Comparison of ENCODE assay signal across 22 cellular contexts in the genomic region with DNA sequence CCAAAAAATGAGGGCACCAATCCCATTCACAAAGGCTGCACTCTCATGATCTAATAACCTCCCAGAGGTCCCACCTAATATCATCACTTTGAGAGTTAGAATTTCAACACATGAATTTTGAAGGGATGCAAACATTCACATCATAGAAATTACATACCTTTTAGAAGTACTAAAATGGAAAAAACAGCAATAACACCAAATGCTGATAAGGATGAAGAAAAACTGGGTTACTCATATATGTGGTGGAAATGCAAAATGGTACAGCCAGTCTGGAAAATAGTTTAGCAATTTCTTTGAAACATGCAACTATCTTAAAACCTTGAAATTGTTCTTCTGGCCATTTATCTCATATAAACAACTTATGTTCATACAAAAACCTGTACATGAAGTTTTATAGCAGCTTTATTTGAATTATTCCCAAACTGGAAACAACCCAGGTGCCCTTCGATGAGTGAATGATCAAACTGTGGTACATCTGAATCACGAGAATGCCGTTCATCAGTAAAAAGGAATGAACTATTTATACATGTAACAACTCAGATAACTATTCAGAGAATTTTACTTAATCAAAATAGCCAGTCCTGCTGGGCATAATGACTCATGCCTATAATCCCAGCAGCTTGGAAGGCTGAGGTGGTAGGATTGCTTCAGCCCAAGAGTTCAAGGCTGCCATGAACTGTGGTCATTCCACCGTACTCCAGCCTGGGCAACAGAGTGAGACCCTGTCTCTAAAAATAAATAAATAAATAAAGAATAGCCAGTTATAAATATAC.
DNase-seq lines count a peak whose midpoint lies in the region; ATAC-seq and TF ChIP-seq lines count a peak whose summit lies in the region.
"Had no signal": no experiment of that assay in that cellular context is flagged by ENCODE, and none has a peak within 500 bp of the region (broad histone marks: within the 10 kb centered on the region; RNA-seq: fewer than 3 reads in every experiment).

No MANE protein-coding gene starts in this region.

- H3K4me3 ChIP-seq in AG04449 (ENCODE audit: low read depth, low read length) (no peak overlapping the region), astrocyte of the cerebellum (ENCODE audit: low read depth, low read length) (no peak overlapping the region), BE2C (ENCODE audit: low read depth, low read length) (no peak overlapping the region)
- H3K4me3 ChIP-seq: coronary artery, esophagus muscularis mucosa, lung, Peyer's patch had no signal

- TF ChIP-seq CTCF in AG04449 (IDR thresholded peaks at IDR 0.05; ENCODE audit: insufficient read depth, low read length, missing control alignments) (no peak), astrocyte of the cerebellum (IDR thresholded peaks at IDR 0.05; ENCODE audit: low read depth, low read length, missing control alignments) (no peak), BE2C (IDR thresholded peaks at IDR 0.05; ENCODE audit: low read depth, low read length) (no peak)

- H3K36me3 ChIP-seq in BE2C = no peaks in the 10 kb centered on the region
- H3K36me3 ChIP-seq: esophagus muscularis mucosa, Peyer's patch had no signal

- peak overlapping the region in 1 of 10 donors; percentile 66 for H3K27ac Mint-ChIP-seq in naive thymus-derived CD8-positive, alpha-beta T cell
- H3K27ac Mint-ChIP-seq: activated naive CD8-positive, alpha-beta T cell treated with anti-CD3 and anti-CD28 coated beads, Interleukin-2, amount 10 ng/mL, durations not matched to agents 7 days and 5 days; activated T-cell treated with anti-CD3 and anti-CD28 coated beads, Interleukin-2, amount 50 U/mL, for 24 hours had no signal

- peaks cover 6% of the 10 kb centered on the region; the same call in 1 of the 2 replicates for H3K9me3 ChIP-seq in BE2C

- peaks cover 5 to 60% (median 31%) of the 10 kb centered on the region in 9 donors for H3K9me3 Mint-ChIP-seq in naive thymus-derived CD8-positive, alpha-beta T cell

- in situ Hi-C loops in astrocyte of the cerebellum (cut with HindIII; ENCODE audit: low sequenced_read_pairs) = no loop called here

- H3K4me1 ChIP-seq in BE2C = no peaks in the 10 kb centered on the region
- H3K4me1 ChIP-seq: esophagus muscularis mucosa, Peyer's patch had no signal

- CTCF ChIA-PET in AG04449 (lab: Yijun Ruan, JAX) = no interaction called here

- H3K36me3 Mint-ChIP-seq in naive thymus-derived CD8-positive, alpha-beta T cell = peaks cover 3 to 40% (median 21%) of the 10 kb centered on the region in 3 donors

- H3K4me1 Mint-ChIP-seq in naive thymus-derived CD8-positive, alpha-beta T cell = peaks cover 0 to 11% (median 3%) of the 10 kb centered on the region in 4 donors
- H3K4me1 Mint-ChIP-seq: neural crest cell had no signal

- POLR2A ChIA-PET in AG04449 (lab: Yijun Ruan, JAX) = interaction anchor here (0.7 kb wide), 1 partner anchor 259 kb away, joined by 3 read pairs; no protein-coding TSS in a partner anchor
- POLR2A ChIA-PET in naive thymus-derived CD8-positive, alpha-beta T cell (lab: Charles Lee) = no interaction called here

- ATAC-seq in naive thymus-derived CD8-positive, alpha-beta T cell = no peak
- ATAC-seq: right cardiac atrium had no signal

- H3K27me3 Mint-ChIP-seq in naive thymus-derived CD8-positive, alpha-beta T cell = no peaks in the 10 kb centered on the region
- H3K27me3 Mint-ChIP-seq: activated naive CD8-positive, alpha-beta T cell treated with anti-CD3 and anti-CD28 coated beads, Interleukin-2, amount 10 ng/mL, durations not matched to agents 7 days and 5 days; activated T-cell treated with anti-CD3 and anti-CD28 coated beads, Interleukin-2, amount 50 U/mL, for 24 hours had no signal

- DNase-seq in AG04449 (ENCODE audit: low read depth, low spot score) (peak; percentile 73), HS-5 (ENCODE audit: low read depth) (peak; percentile 78), astrocyte of the cerebellum (ENCODE audit: low read depth) (peak; percentile 34), glomerular visceral epithelial cell (ENCODE audit: extremely low spot score) (peak; percentile 45), hippocampal formation (lab: John Stamatoyannopoulos, UW) (no peak), occipital lobe (lab: John Stamatoyannopoulos, UW) (no peak), BE2C (no peak)
- no peak for DNase-seq in naive thymus-derived CD8-positive, alpha-beta T cell
- DNase-seq: activated CD4-positive, alpha-beta T cell treated with anti-CD3 and anti-CD28 coated beads for 48 hours; activated naive CD8-positive, alpha-beta T cell treated with anti-CD3 and anti-CD28 coated beads, Interleukin-2, amount 10 ng/mL, durations not matched to agents 7 days and 5 days; activated T-cell treated with anti-CD3 and anti-CD28 coated beads, Interleukin-2, amount 50 U/mL, for 24 hours; DMS153; KG1; NCI-H1694 treated with DMSO at 0.1 percent for 48 hours; NCI-H69; Peyer's patch; right cardiac atrium; stimulated activated naive CD4-positive, alpha-beta T cell treated with Interleukin-2 at 50 U/mL for 16 hours had no signal

- no peaks in the 10 kb centered on the region for H3K27me3 ChIP-seq in BE2C
- H3K27me3 ChIP-seq: esophagus muscularis mucosa, Peyer's patch had no signal

- no peak overlapping the region for H3K4me3 Mint-ChIP-seq in naive thymus-derived CD8-positive, alpha-beta T cell
- H3K4me3 Mint-ChIP-seq: activated naive CD8-positive, alpha-beta T cell treated with anti-CD3 and anti-CD28 coated beads, Interleukin-2, amount 10 ng/mL, durations not matched to agents 7 days and 5 days; activated T-cell treated with anti-CD3 and anti-CD28 coated beads, Interleukin-2, amount 50 U/mL, for 24 hours; neural crest cell had no signal

Comparison
In these comparisons a context has a peak if more than half of its experiments do, and no peak if none do; other contexts are left out.
1. DNase-seq: peak in AG04449 (single experiment), HS-5 (single experiment), astrocyte of the cerebellum (single experiment) and glomerular visceral epithelial cell (single experiment); none in hippocampal formation (0 of 2), naive thymus-derived CD8-positive, alpha-beta T cell (0 of 10), occipital lobe (single experiment) and BE2C (single experiment).